In the genomic region with DNA sequence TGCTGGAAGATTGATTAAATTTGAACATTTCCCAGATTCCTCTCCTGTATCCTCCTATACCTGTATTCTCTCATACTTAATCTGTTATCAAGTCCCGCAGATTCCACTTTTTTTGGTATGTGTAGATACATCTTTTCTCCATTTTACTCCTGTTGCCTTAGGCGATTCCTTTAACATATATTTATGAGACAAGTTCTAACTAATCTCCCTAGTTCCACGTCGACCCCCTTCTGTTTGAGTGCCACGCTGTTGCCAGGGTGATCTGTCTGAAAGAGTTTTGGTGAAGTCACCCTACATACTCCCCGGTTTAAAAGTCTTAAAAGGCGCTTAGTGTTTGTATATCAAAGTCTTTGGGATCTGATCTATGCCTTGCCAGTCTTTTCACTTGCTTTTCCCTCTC, we compare ENCODE assay signal across 10 cellular contexts. TPM values are rescaled to one million over a fixed set of nuclear protein-coding genes. Genes with fewer than 3 reads are reported as not detected.
DNase-seq lines count a peak whose midpoint lies in the region; ATAC-seq and TF ChIP-seq lines count a peak whose summit lies in the region.
"Had no signal": no experiment of that assay in that cellular context is flagged by ENCODE, and none has a peak within 500 bp of the region (broad histone marks: within the 10 kb centered on the region; RNA-seq: fewer than 3 reads in every experiment).

No MANE protein-coding gene starts in this region.

- H3K36me3 ChIP-seq in skeletal muscle satellite cell (ENCODE audit: insufficient read depth, low read length), result peaks cover 14% of the 10 kb centered on the region

- H3K9ac ChIP-seq in skeletal muscle satellite cell (ENCODE audit: low read depth, low read length), result peak overlapping the region; percentile 98

- ATAC-seq in activated T-helper 17 cell treated with anti-CD3 and anti-CD28 coated beads, Interleukin-2, amount 50 U/mL, for 72 hours (replicated peaks), result no peak
- no peak for ATAC-seq in HG02678 (IDR thresholded peaks at IDR 0.05; ENCODE audit: unreplicated experiment)

- no peaks in the 10 kb centered on the region for H3K9me3 Mint-ChIP-seq in T-helper 2 cell treated with Interferon-gamma antibody and Interleukin-4, amounts not matched to agents 5 μg/mL and 100 μg/mL, for 36 hours
- H3K9me3 Mint-ChIP-seq in activated T-helper 17 cell treated with anti-CD3 and anti-CD28 coated beads, Interleukin-2, amount 50 U/mL, for 72 hours, result no peaks in the 10 kb centered on the region

- no peak for DNase-seq in T-helper 2 cell treated with Interferon-gamma antibody and Interleukin-4, amounts not matched to agents 5 μg/mL and 100 μg/mL, for 36 hours (ENCODE audit: low spot score)
- DNase-seq in T-helper 2 cell (no peak), fibroblast of villous mesenchyme (ENCODE audit: low read depth) (no peak), DMS114 treated with DMSO at 0.1 percent for 48 hours (lab: John Stamatoyannopoulos, UW; ENCODE audit: unreplicated experiment) (no peak)
- DNase-seq in activated CD8-positive, alpha-beta memory T cell treated with anti-CD3 and anti-CD28 coated beads, Interleukin-2, amount 50 U/mL, for 4 hours, result no peak
- DNase-seq: hypothalamus, KG1 had no signal

- peak overlapping the region; percentile 77 for H3K27ac Mint-ChIP-seq in T-helper 2 cell treated with Interferon-gamma antibody and Interleukin-4, amounts not matched to agents 5 μg/mL and 100 μg/mL, for 36 hours
- H3K27ac Mint-ChIP-seq in activated T-helper 17 cell treated with anti-CD3 and anti-CD28 coated beads, Interleukin-2, amount 50 U/mL, for 72 hours, result peak overlapping the region; percentile 94

- H3K4me1 Mint-ChIP-seq in T-helper 2 cell treated with Interferon-gamma antibody and Interleukin-4, amounts not matched to agents 5 μg/mL and 100 μg/mL, for 36 hours (ENCODE audit: low read depth), result peaks cover 24% of the 10 kb centered on the region
- peaks cover 23% of the 10 kb centered on the region for H3K4me1 Mint-ChIP-seq in activated T-helper 17 cell treated with anti-CD3 and anti-CD28 coated beads, Interleukin-2, amount 50 U/mL, for 72 hours

- H3K27me3 ChIP-seq in skeletal muscle satellite cell (ENCODE audit: control insufficient read depth, insufficient read depth, low read length), result no peaks in the 10 kb centered on the region

- H3K4me2 ChIP-seq in skeletal muscle satellite cell (ENCODE audit: low read length), result peak overlapping the region; percentile 84

- TF ChIP-seq CTCF in fibroblast of villous mesenchyme (IDR thresholded peaks at IDR 0.05; ENCODE audit: insufficient read depth, low read depth, low read length), result no peak

- no peaks in the 10 kb centered on the region for H3K27me3 Mint-ChIP-seq in T-helper 2 cell treated with Interferon-gamma antibody and Interleukin-4, amounts not matched to agents 5 μg/mL and 100 μg/mL, for 36 hours (ENCODE audit: low read depth)
- no peaks in the 10 kb centered on the region for H3K27me3 Mint-ChIP-seq in activated T-helper 17 cell treated with anti-CD3 and anti-CD28 coated beads, Interleukin-2, amount 50 U/mL, for 72 hours

- peak overlapping the region; percentile 76 for H3K4me3 ChIP-seq in fibroblast of villous mesenchyme (ENCODE audit: low read depth, low read length)
- H3K4me3 ChIP-seq in skeletal muscle satellite cell (ENCODE audit: low read length), result peak overlapping the region; percentile 80

- no peaks in the 10 kb centered on the region for H3K4me1 ChIP-seq in skeletal muscle satellite cell (ENCODE audit: control insufficient read depth, insufficient read depth, low read length)

- no peaks in the 10 kb centered on the region for H3K9me3 ChIP-seq in skeletal muscle satellite cell (replicated peaks; ENCODE audit: low read length)

- H3K36me3 Mint-ChIP-seq in T-helper 2 cell treated with Interferon-gamma antibody and Interleukin-4, amounts not matched to agents 5 μg/mL and 100 μg/mL, for 36 hours (ENCODE audit: low read depth), result peaks cover 19% of the 10 kb centered on the region
- H3K36me3 Mint-ChIP-seq in activated T-helper 17 cell treated with anti-CD3 and anti-CD28 coated beads, Interleukin-2, amount 50 U/mL, for 72 hours (ENCODE audit: low read depth), result peaks cover 50% of the 10 kb centered on the region

- H3K4me3 Mint-ChIP-seq in T-helper 2 cell treated with Interferon-gamma antibody and Interleukin-4, amounts not matched to agents 5 μg/mL and 100 μg/mL, for 36 hours, result peak overlapping the region; percentile 72
- peak overlapping the region; percentile 90 for H3K4me3 Mint-ChIP-seq in activated T-helper 17 cell treated with anti-CD3 and anti-CD28 coated beads, Interleukin-2, amount 50 U/mL, for 72 hours

RNA-seq across cellular contexts. Expression of gene HNRNPH2, which starts 2.4 kb away (rescaled TPM):
- 10 to 100 TPM; 25.1 to 39.1 TPM for total RNA-seq in activated T-helper 17 cell treated with anti-CD3 and anti-CD28 coated beads, Interleukin-2, amount 50 U/mL, for 72 hours
- total RNA-seq in fibroblast of villous mesenchyme, result 57.3 and 74.7 TPM in 2 replicates
- 39.1 and 47.1 TPM in 2 replicates for total RNA-seq in skeletal muscle satellite cell (2012; rRNA removed)

RNA-seq across cellular contexts. Expression of gene GLA, which starts 2.7 kb away (rescaled TPM):
- 10 to 100 TPM; 64.9 to 67.2 TPM for total RNA-seq in activated T-helper 17 cell treated with anti-CD3 and anti-CD28 coated beads, Interleukin-2, amount 50 U/mL, for 72 hours
- 31.2 and 45.8 TPM in 2 replicates for total RNA-seq in fibroblast of villous mesenchyme
- total RNA-seq in skeletal muscle satellite cell (2012; rRNA removed), result 38.5 and 42.4 TPM in 2 replicates

RNA-seq across cellular contexts. Expression of gene RPL36A, which starts 19.6 kb away (rescaled TPM):
- 100 to 1,000 TPM; 197 to 307 TPM for total RNA-seq in activated T-helper 17 cell treated with anti-CD3 and anti-CD28 coated beads, Interleukin-2, amount 50 U/mL, for 72 hours
- 103 and 132 TPM in 2 replicates for total RNA-seq in fibroblast of villous mesenchyme
- 348 and 432 TPM in 2 replicates for total RNA-seq in skeletal muscle satellite cell (2012; rRNA removed)

RNA-seq across cellular contexts. Expression of gene BTK, which starts 24.5 kb away (rescaled TPM):
- total RNA-seq in activated T-helper 17 cell treated with anti-CD3 and anti-CD28 coated beads, Interleukin-2, amount 50 U/mL, for 72 hours, result 1 to 10 TPM in 1 of 2 donors, under 1 TPM in 1; 0.48 to 1.7 TPM
- not detected in 2 replicates for total RNA-seq in fibroblast of villous mesenchyme
- total RNA-seq in skeletal muscle satellite cell (2012; rRNA removed), result not detected in 2 replicates
